Comparison of ENCODE assay signal across 8 cellular contexts in the genomic region with DNA sequence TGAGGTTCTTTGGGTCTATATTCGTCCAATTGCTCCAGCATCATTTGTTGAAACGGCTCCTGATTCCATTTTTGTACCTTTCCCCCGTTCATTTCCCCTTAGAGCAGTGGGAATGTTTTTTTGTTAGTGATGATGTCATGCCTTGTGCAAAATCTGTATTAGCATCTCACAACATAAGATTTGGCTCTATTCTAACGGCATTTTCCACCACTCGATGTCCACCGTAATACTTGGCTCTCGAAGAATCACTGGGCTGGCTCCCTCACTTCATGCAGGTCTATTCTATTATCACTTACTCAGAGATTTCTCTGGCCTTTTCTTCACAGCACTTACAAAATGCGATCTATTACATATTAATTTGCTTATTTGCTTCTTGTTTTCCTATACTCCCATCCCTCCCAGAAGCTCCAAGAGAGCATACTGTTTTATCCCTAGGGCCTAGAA. TPM values are rescaled to one million over a fixed set of nuclear protein-coding genes. Genes with fewer than 3 reads are reported as not detected.
DNase-seq lines count a peak whose midpoint lies in the region; ATAC-seq and TF ChIP-seq lines count a peak whose summit lies in the region.

No MANE protein-coding gene starts in this region.

- TF ChIP-seq CTCF in mammary epithelial cell (conservative IDR thresholded peaks at IDR 0.05 in 1 of 2, IDR thresholded peaks at IDR 0.05 in 1 of 2; ENCODE audit: extremely low read depth in 1 of 2, insufficient read depth in 1 of 2, low read depth in 1 of 2, low read length in 2 of 2) (no peak), GM10266 (IDR thresholded peaks at IDR 0.05; ENCODE audit: control insufficient read depth, insufficient read depth, low read depth, missing control alignments) (no peak)

- WGBS in mammary epithelial cell (ENCODE audit: low coverage, missing lambda C conversion rate), result 10% methylated on average over 8 of the region's 8 CpGs

- no peaks in the 10 kb centered on the region for H3K9me3 ChIP-seq in mammary epithelial cell (replicated peaks; ENCODE audit: insufficient read depth, low read length)
- no peaks in the 10 kb centered on the region for H3K9me3 ChIP-seq in mucosa of rectum (ENCODE audit: control insufficient read depth in 2 of 2, low read length in 2 of 2)

- intact Hi-C loops in mammary epithelial cell (cut with micrococcal nuclease), result loop anchor here (1.0 to 2.0 kb wide), 6 partner anchors 33 to 300 kb away; a partner anchor contains a TSS

- peak; percentile 19 for DNase-seq in GM03348 (ENCODE audit: low spot score)
- peak; percentile 58 for DNase-seq in HuH-7 (ENCODE audit: low spot score)
- no peak for DNase-seq in mammary epithelial cell
- no peak for DNase-seq in ureter (ENCODE audit: low spot score)
- DNase-seq in GM10266 (ENCODE audit: extremely low spot score), result no peak

- CTCF ChIA-PET in mammary epithelial cell (lab: Charles Lee; ENCODE audit: low non-redundant PET), result interaction anchor here (0.7 to 1.2 kb wide), 3 partner anchors 96 to 123 kb away, joined by 3 to 9 read pairs (median 4); no protein-coding TSS in a partner anchor

- dilution Hi-C loops in mammary epithelial cell (cut with HindIII; ENCODE audit: low sequenced_read_pairs), result no loop called here

- peaks cover 44% of the 10 kb centered on the region for H3K79me2 ChIP-seq in mammary epithelial cell (ENCODE audit: insufficient read depth, low read length)

- no peak for ATAC-seq in HG03521 (IDR thresholded peaks at IDR 0.05; ENCODE audit: unreplicated experiment)
- ATAC-seq in GM19395 (IDR thresholded peaks at IDR 0.05; ENCODE audit: unreplicated experiment), result no peak

- in situ Hi-C loops in mammary epithelial cell (cut with MboI; ENCODE audit: low sequenced_read_pairs in 2 of 2), result loop anchor here (10.0 to 25.0 kb wide), 2 partner anchors 148 to 315 kb away; a partner anchor contains a TSS

- no peaks in the 10 kb centered on the region for H4K20me1 ChIP-seq in mammary epithelial cell (ENCODE audit: insufficient read depth, low read length)

- H3K4me1 ChIP-seq in mammary epithelial cell (ENCODE audit: insufficient read depth, low read length), result peaks cover 14% of the 10 kb centered on the region
- peaks cover 12 to 16% of the 10 kb centered on the region in 2 donors for H3K4me1 ChIP-seq in mucosa of rectum (ENCODE audit: control insufficient read depth in 2 of 2, insufficient read depth in 2 of 2, low read length in 2 of 2)

- H3K4me2 ChIP-seq in mammary epithelial cell (ENCODE audit: insufficient read depth, low read depth, low read length), result peak overlapping the region; percentile 83

- H3K4me3 ChIP-seq in mammary epithelial cell (replicated peaks in 1 of 3; ENCODE audit: insufficient read depth in 1 of 3, low read depth in 2 of 3, low read length in 3 of 3) (peak overlapping the region; percentile 20 to 42 (median 37)), mucosa of rectum (ENCODE audit: low read length in 2 of 2) (peak overlapping the region; percentile 57 to 94)

- BruUV-seq in mammary epithelial cell (replicated peaks; lab: Mats Ljungman, UMichigan), result TSS peak; percentile 63

- H3K27me3 ChIP-seq in mammary epithelial cell (ENCODE audit: insufficient read depth, low read length), result no peaks in the 10 kb centered on the region
- H3K27me3 ChIP-seq in mucosa of rectum (ENCODE audit: control insufficient read depth in 2 of 2, insufficient read depth in 2 of 2, low read length in 2 of 2), result no peaks in the 10 kb centered on the region

- H3K27ac ChIP-seq in mammary epithelial cell (ENCODE audit: insufficient read depth, low read depth, low read length) (peak overlapping the region; percentile 59), mucosa of rectum (ENCODE audit: low read depth in 2 of 2, low read length in 2 of 2) (peak overlapping the region; percentile 80 to 92)

- H2AFZ ChIP-seq in mammary epithelial cell (ENCODE audit: low read depth, low read length), result peak overlapping the region; percentile 91

- H3K36me3 ChIP-seq in mammary epithelial cell (ENCODE audit: insufficient read depth, low read length) (peaks cover 11% of the 10 kb centered on the region), mucosa of rectum (ENCODE audit: control insufficient read depth in 2 of 2, insufficient read depth in 2 of 2, low read length in 2 of 2) (peaks cover 0 to 7% of the 10 kb centered on the region in 2 donors)

- H3K9ac ChIP-seq in mammary epithelial cell (ENCODE audit: insufficient read depth, low read length) (peak overlapping the region; percentile 76), mucosa of rectum (ENCODE audit: low read depth in 1 of 2, low read length in 2 of 2) (peak overlapping the region; percentile 74 to 93)

RNA-seq across cellular contexts. Expression of a gene that starts 0.6 kb away (rescaled TPM):
- total RNA-seq in mammary epithelial cell (100 to 1,000 TPM in 1 of 2 donors, 10 to 100 TPM in 1; 47.7 to 180 TPM), ureter (99.4 TPM)
- polyA plus RNA-seq in mammary epithelial cell, result 392 TPM
- 43.2 TPM for polyA minus RNA-seq in mammary epithelial cell

RNA-seq across cellular contexts. Expression of a gene that starts 13.4 kb away (rescaled TPM):
- total RNA-seq in mammary epithelial cell (100 to 1,000 TPM; 469 to 832 TPM), ureter (608 TPM)
- 999 TPM for polyA plus RNA-seq in mammary epithelial cell
- 274 TPM for polyA minus RNA-seq in mammary epithelial cell

RNA-seq across cellular contexts. Expression of a gene that starts 32.1 kb away (rescaled TPM):
- 10 to 100 TPM; 80.4 to 95.3 TPM for total RNA-seq in mammary epithelial cell
- 24.0 TPM for polyA plus RNA-seq in mammary epithelial cell
- polyA minus RNA-seq in mammary epithelial cell, result 90.9 TPM
- 136 TPM for total RNA-seq in ureter

Comparison
In these comparisons a context has a peak if more than half of its experiments do, and no peak if none do; other contexts are left out.
1. DNase-seq: peak in GM03348 (single experiment) and HuH-7 (single experiment); none in mammary epithelial cell (single experiment), ureter (single experiment) and GM10266 (single experiment).